Comparison of ENCODE assay signal across 21 cellular contexts in genomic region chr4:3719836-3720235, GRCh38. TPM values are rescaled to one million over a fixed set of nuclear protein-coding genes. Genes with fewer than 3 reads are reported as not detected.
"Had no signal": no experiment of that assay in that cellular context is flagged by ENCODE, and none has a peak within 500 bp of the region (broad histone marks: within the 10 kb centered on the region; RNA-seq: fewer than 3 reads in every experiment).

No MANE protein-coding gene starts in this region.

- H3K27ac ChIP-seq: esophagus squamous epithelium, left lung, lower lobe of right lung, ovary, sigmoid colon, stomach, thyroid gland had no signal

- ATAC-seq: left lung; lower lobe of right lung; naive thymus-derived CD8-positive, alpha-beta T cell; stimulated activated effector memory CD8-positive, alpha-beta T cell treated with anti-CD3 and anti-CD28 coated beads, Interleukin-12 subunit alpha, Interleukin-12 subunit beta, amount 100 ng/mL, for 72 hours had no signal

- H3K4me3 Mint-ChIP-seq: naive thymus-derived CD8-positive, alpha-beta T cell; nephron progenitor cell; stimulated activated effector memory CD8-positive, alpha-beta T cell treated with anti-CD3 and anti-CD28 coated beads, Interleukin-12 subunit alpha, Interleukin-12 subunit beta, amount 100 ng/mL, for 72 hours had no signal

- FAIRE-seq: keratinocyte had no signal

- DNase-seq: dermis blood vessel endothelial cell; effector memory CD4-positive, alpha-beta T cell; erythroblast; esophagus squamous epithelium; foreskin melanocyte; nephron progenitor cell; occipital lobe; ovary; sigmoid colon; stimulated activated CD4-positive, alpha-beta T cell treated with anti-CD3 and anti-CD28 coated beads, Interleukin-2, amount 100 ng/mL, for 24 hours; stimulated activated CD4-positive, alpha-beta T cell treated with anti-CD3 and anti-CD28 coated beads, Interleukin-4, amount 100 ng/mL, for 24 hours; stimulated activated naive CD4-positive, alpha-beta T cell treated with Interleukin-2 at 50 U/mL for 16 hours; stomach; thyroid gland; trophoblast cell had no signal

- H3K4me3 ChIP-seq: coronary artery, esophagus squamous epithelium, left lung, lower lobe of right lung, ovary, sigmoid colon, stomach, thyroid gland had no signal

- H3K36me3 Mint-ChIP-seq: stimulated activated effector memory CD8-positive, alpha-beta T cell treated with anti-CD3 and anti-CD28 coated beads, Interleukin-12 subunit alpha, Interleukin-12 subunit beta, amount 100 ng/mL, for 72 hours had no signal

- H3K9me3 ChIP-seq: lower lobe of right lung, thyroid gland had no signal

- H3K4me1 ChIP-seq: left lung, lower lobe of right lung, sigmoid colon had no signal

- H3K27me3 ChIP-seq: ovary, thyroid gland had no signal

- H3K27ac Mint-ChIP-seq: naive thymus-derived CD8-positive, alpha-beta T cell; nephron progenitor cell; stimulated activated effector memory CD8-positive, alpha-beta T cell treated with anti-CD3 and anti-CD28 coated beads, Interleukin-12 subunit alpha, Interleukin-12 subunit beta, amount 100 ng/mL, for 72 hours had no signal

- H3K36me3 ChIP-seq: esophagus squamous epithelium, left lung, lower lobe of right lung, ovary, sigmoid colon, stomach, thyroid gland had no signal

RNA-seq across cellular contexts. Expression of gene ADRA2C, which starts 46.3 kb away (rescaled TPM):
- total RNA-seq: naive thymus-derived CD8-positive, alpha-beta T cell had no signal
- polyA plus RNA-seq: naive thymus-derived CD8-positive, alpha-beta T cell had no signal
